ENCODE assay signal across 17 cellular contexts in the genomic region with DNA sequence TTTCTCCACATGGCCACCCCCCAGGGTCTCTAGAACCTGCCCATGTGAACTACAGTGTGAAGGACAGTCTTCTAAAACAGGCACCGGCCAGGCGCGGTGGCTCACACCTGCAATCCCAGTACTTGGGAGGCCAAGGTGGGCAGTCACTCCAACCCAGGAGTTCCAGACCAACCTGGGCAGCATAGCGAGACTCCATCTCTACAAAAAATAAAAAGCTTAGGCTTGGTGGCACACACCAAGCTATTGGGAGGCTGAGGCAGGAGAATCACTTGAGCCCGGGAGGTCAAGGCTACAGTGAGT. TPM values are rescaled to one million over a fixed set of nuclear protein-coding genes. Genes with fewer than 3 reads are reported as not detected.
A peak's percentile ranks its signal among the peaks of the same experiment; 100 is the strongest.
DNase-seq lines count a peak whose midpoint lies in the region; ATAC-seq and TF ChIP-seq lines count a peak whose summit lies in the region.
"Had no signal": no experiment of that assay in that cellular context is flagged by ENCODE, and none has a peak within 500 bp of the region (broad histone marks: within the 10 kb centered on the region; RNA-seq: fewer than 3 reads in every experiment).

No MANE protein-coding gene starts in this region.

- peaks cover 34% of the 10 kb centered on the region for H3K4me1 Mint-ChIP-seq in CD8-positive, alpha-beta T cell (ENCODE audit: low read depth)
- H3K4me1 Mint-ChIP-seq in chondrocyte (ENCODE audit: low read depth) = peaks cover 14% of the 10 kb centered on the region

- no peak for TF ChIP-seq CTCF in CD8-positive, alpha-beta T cell (IDR thresholded peaks at IDR 0.05)
- TF ChIP-seq CTCF in chondrocyte (IDR thresholded peaks at IDR 0.05) = no peak
- no peak for TF ChIP-seq CTCF in psoas muscle (IDR thresholded peaks at IDR 0.05)

- H3K4me3 ChIP-seq in BLaER1 (no peak overlapping the region), psoas muscle (no peak overlapping the region)
- no peak overlapping the region for H3K4me3 ChIP-seq in CD8-positive, alpha-beta T cell (ENCODE audit: low read depth, low read length)
- H3K4me3 ChIP-seq: esophagus squamous epithelium, mucosa of descending colon, ovary, smooth muscle cell had no signal

- peak overlapping the region; percentile 88 for H3K27ac ChIP-seq in BLaER1
- H3K27ac ChIP-seq in CD8-positive, alpha-beta T cell (ENCODE audit: low read depth, low read length) = no peak overlapping the region
- H3K27ac ChIP-seq in psoas muscle = peak overlapping the region; percentile 89
- H3K27ac ChIP-seq: ovary had no signal

- peak overlapping the region; percentile 89 for H3K4me2 ChIP-seq in BLaER1
- H3K4me2 ChIP-seq: smooth muscle cell had no signal

- POLR2A ChIA-PET in CD8-positive, alpha-beta T cell (lab: Charles Lee) = interaction anchor here (1.1 to 2.0 kb wide), 4 partner anchors 10 to 151 kb away, joined by 3 to 8 read pairs (median 3); partner anchors contain the start of genes ACSS1 and ENTPD6

- peaks cover 29% of the 10 kb centered on the region for H4K20me1 ChIP-seq in BLaER1

- no peak for DNase-seq in CD8-positive, alpha-beta T cell
- DNase-seq in chondrocyte (ENCODE audit: low spot score) (peak; percentile 46), psoas muscle (no peak), GDM1 (lab: John Stamatoyannopoulos, UW) (no peak)
- DNase-seq: activated CD4-positive, CD25-positive, alpha-beta regulatory T cell treated with anti-CD3 and anti-CD28 coated beads, Interleukin-2, amount 50 U/mL, for 72 hours; activated T-cell treated with anti-CD3 and anti-CD28 coated beads, Interleukin-2, amount 50 U/mL, for 4 hours; DMS53; esophagus squamous epithelium; islet precursor cell; NCI-H748 treated with DMSO at 0.1 percent for 48 hours had no signal

- peak overlapping the region; percentile 98 for H3K27ac Mint-ChIP-seq in CD8-positive, alpha-beta T cell
- no peak overlapping the region for H3K27ac Mint-ChIP-seq in chondrocyte (ENCODE audit: unreplicated experiment)

- H3K36me3 Mint-ChIP-seq in CD8-positive, alpha-beta T cell = peaks cover 32% of the 10 kb centered on the region
- peaks cover 1% of the 10 kb centered on the region for H3K36me3 Mint-ChIP-seq in chondrocyte (ENCODE audit: low read depth)

- CTCF ChIA-PET in CD8-positive, alpha-beta T cell (lab: Charles Lee) = interaction anchor here (1.1 to 1.3 kb wide), 2 partner anchors 11 to 20 kb away, joined by 3 read pairs; no protein-coding TSS in a partner anchor

- H3K9me3 Mint-ChIP-seq in CD8-positive, alpha-beta T cell = no peaks in the 10 kb centered on the region
- no peaks in the 10 kb centered on the region for H3K9me3 Mint-ChIP-seq in chondrocyte (ENCODE audit: low read depth)
- H3K9me3 Mint-ChIP-seq: activated T-cell treated with anti-CD3 and anti-CD28 coated beads, Interleukin-2, amount 50 U/mL, for 4 hours had no signal

- H3K27me3 ChIP-seq in BLaER1 (no peaks in the 10 kb centered on the region), psoas muscle (ENCODE audit: insufficient read depth in 3 of 3, low read length in 2 of 3) (no peaks in the 10 kb centered on the region)
- H3K27me3 ChIP-seq in CD8-positive, alpha-beta T cell (ENCODE audit: insufficient read depth, low read length) = no peaks in the 10 kb centered on the region
- H3K27me3 ChIP-seq: esophagus squamous epithelium, ovary had no signal

- intact Hi-C loops in CD8-positive, alpha-beta T cell (cut with DNase I, micrococcal nuclease) = no loop called here
- intact Hi-C loops in psoas muscle (cut with DNase I) = no loop called here

- H3K9ac ChIP-seq in BLaER1 = peak overlapping the region; percentile 68

- WGBS in psoas muscle, 3 donors = 92 to 97% (median 95%) methylated on average over 5 of the region's 5 CpGs

- H3K4me3 Mint-ChIP-seq in CD8-positive, alpha-beta T cell = no peak overlapping the region
- H3K4me3 Mint-ChIP-seq in chondrocyte (ENCODE audit: unreplicated experiment) = no peak overlapping the region
- H3K4me3 Mint-ChIP-seq: activated T-cell treated with anti-CD3 and anti-CD28 coated beads, Interleukin-2, amount 50 U/mL, for 4 hours had no signal

- H3K36me3 ChIP-seq in BLaER1 (peaks cover 30% of the 10 kb centered on the region), psoas muscle (ENCODE audit: insufficient read depth in 1 of 2, low read depth in 1 of 2) (peaks cover 0 to 15% of the 10 kb centered on the region in 2 donors)
- H3K36me3 ChIP-seq in CD8-positive, alpha-beta T cell (ENCODE audit: insufficient read depth, low read length) = peaks cover 6% of the 10 kb centered on the region
- H3K36me3 ChIP-seq: ovary had no signal

- H3K9me3 ChIP-seq in BLaER1 (no peaks in the 10 kb centered on the region), psoas muscle (no peaks in the 10 kb centered on the region)
- H3K9me3 ChIP-seq in CD8-positive, alpha-beta T cell (ENCODE audit: low read length) = no peaks in the 10 kb centered on the region
- H3K9me3 ChIP-seq: esophagus squamous epithelium, mucosa of descending colon, ovary had no signal

- no peak for ATAC-seq in CD8-positive, alpha-beta T cell
- ATAC-seq in psoas muscle = no peak
- ATAC-seq in HG02870 (IDR thresholded peaks at IDR 0.05; ENCODE audit: unreplicated experiment) = no peak
- no peak for ATAC-seq in GM18511 (IDR thresholded peaks at IDR 0.05; ENCODE audit: unreplicated experiment)
- ATAC-seq: activated T-cell treated with anti-CD3 and anti-CD28 coated beads, Interleukin-2, amount 50 U/mL, for 4 hours; HCT116; mucosa of descending colon had no signal

- H3K4me1 ChIP-seq in BLaER1 (peaks cover 93% of the 10 kb centered on the region), psoas muscle (peaks cover 93% of the 10 kb centered on the region)
- H3K4me1 ChIP-seq in CD8-positive, alpha-beta T cell (ENCODE audit: insufficient read depth, low read length) = peaks cover 40% of the 10 kb centered on the region

- no peaks in the 10 kb centered on the region for H3K27me3 Mint-ChIP-seq in CD8-positive, alpha-beta T cell (ENCODE audit: low read depth)
- peaks cover 7% of the 10 kb centered on the region for H3K27me3 Mint-ChIP-seq in chondrocyte (ENCODE audit: low read depth)

RNA-seq across cellular contexts. Expression of gene ACSS1, which starts 13.7 kb away (rescaled TPM):
- 10 to 100 TPM; 17.5 to 17.7 TPM for total RNA-seq in CD8-positive, alpha-beta T cell
- total RNA-seq in chondrocyte (1.5 to 5.5 TPM (median 5.5 TPM) in 3 replicates), psoas muscle (10 to 100 TPM; 16.8 to 53.3 (median 39.0) TPM)
- 10 to 100 TPM in 2 of 3 donors, 1 to 10 TPM in 1; 8.8 to 15.1 (median 12.2) TPM for polyA plus RNA-seq in psoas muscle

RNA-seq across cellular contexts. Expression of gene VSX1, which starts 37.7 kb away (rescaled TPM):
- total RNA-seq in CD8-positive, alpha-beta T cell = not detected
- total RNA-seq in chondrocyte (not detected in 3 replicates), psoas muscle (under 1 TPM in 3 of 4 donors, not detected in 1; 0.41 to 0.52 (median 0.48) TPM)
- polyA plus RNA-seq in psoas muscle = under 1 TPM; 0.04 to 0.07 (median 0.05) TPM
- total RNA-seq: activated T-cell treated with anti-CD3 and anti-CD28 coated beads, Interleukin-2, amount 50 U/mL, for 4 hours; esophagus squamous epithelium; smooth muscle cell had no signal
- polyA plus RNA-seq: smooth muscle cell had no signal

RNA-seq across cellular contexts. Expression of gene APMAP, which starts 51.7 kb away (rescaled TPM):
- 10 to 100 TPM; 31.0 to 31.8 TPM for total RNA-seq in CD8-positive, alpha-beta T cell
- total RNA-seq in chondrocyte (77.7 to 82.2 TPM (median 79.9 TPM) in 3 replicates), psoas muscle (10 to 100 TPM; 19.9 to 44.5 (median 24.2) TPM)
- 10 to 100 TPM; 25.5 to 31.2 (median 30.3) TPM for polyA plus RNA-seq in psoas muscle
